In genomic region chr15:68442041-68442440, GRCh38 we compare ENCODE assay signal across 26 cellular contexts. TPM values are rescaled to one million over a fixed set of nuclear protein-coding genes. Genes with fewer than 3 reads are reported as not detected.
DNase-seq lines count a peak whose midpoint lies in the region; ATAC-seq, FAIRE-seq and TF ChIP-seq lines count a peak whose summit lies in the region.
"Had no signal": no experiment of that assay in that cellular context is flagged by ENCODE, and none has a peak within 500 bp of the region (broad histone marks: within the 10 kb centered on the region; RNA-seq: fewer than 3 reads in every experiment).

No MANE protein-coding gene starts in this region.

- H3K4me1 Mint-ChIP-seq in activated CD8-positive, alpha-beta memory T cell treated with anti-CD3 and anti-CD28 coated beads, Interleukin-2, amount 10 ng/mL, durations not matched to agents 7 days and 5 days: no peaks in the 10 kb centered on the region
- H3K4me1 Mint-ChIP-seq in astrocyte (ENCODE audit: low read depth, unreplicated experiment): peaks cover 24% of the 10 kb centered on the region
- no peaks in the 10 kb centered on the region for H3K4me1 Mint-ChIP-seq in activated naive CD4-positive, alpha-beta T cell treated with anti-CD3 and anti-CD28 coated beads for 36 hours (ENCODE audit: low read depth)
- H3K4me1 Mint-ChIP-seq: activated naive CD8-positive, alpha-beta T cell treated with anti-CD3 and anti-CD28 coated beads for 36 hours; activated T-helper 17 cell treated with anti-CD3 and anti-CD28 coated beads, Interleukin-2, amount 50 U/mL, for 72 hours had no signal

- H3K4me3 ChIP-seq in astrocyte (ENCODE audit: insufficient read depth, low read depth, low read length) (no peak overlapping the region), lower leg skin (ENCODE audit: low read depth, poor library complexity, severe bottlenecking) (no peak overlapping the region)
- H3K4me3 ChIP-seq: BLaER1 treated with 17β-estradiol and CSF1 and Interleukin-3, amounts not matched to agents 10 nM and 100 nM; gastroesophageal sphincter; stomach had no signal

- CTCF ChIA-PET in activated CD8-positive, alpha-beta memory T cell treated with anti-CD3 and anti-CD28 coated beads, Interleukin-2, amount 10 ng/mL, durations not matched to agents 7 days and 5 days (lab: Charles Lee): no interaction called here
- CTCF ChIA-PET in activated naive CD4-positive, alpha-beta T cell treated with anti-CD3 and anti-CD28 coated beads for 36 hours (lab: Charles Lee): no interaction called here

- no peak overlapping the region for H2AFZ ChIP-seq in astrocyte (ENCODE audit: low read depth, low read length)

- WGBS in lower leg skin, 2 donors: 74 to 76% methylated on average over 4 of the region's 4 CpGs

- H3K9me3 ChIP-seq in astrocyte (ENCODE audit: insufficient read depth, low read depth, low read length): peaks cover 5% of the 10 kb centered on the region
- H3K9me3 ChIP-seq: gastroesophageal sphincter, stomach had no signal

- TF ChIP-seq CTCF in astrocyte (IDR thresholded peaks at IDR 0.05; ENCODE audit: insufficient read depth, low read depth, low read length) (no peak), lower leg skin (IDR thresholded peaks at IDR 0.05) (no peak)

- H3K27ac ChIP-seq in astrocyte (ENCODE audit: low read depth, low read length): no peak overlapping the region
- H3K27ac ChIP-seq: BLaER1 treated with 17β-estradiol and CSF1 and Interleukin-3, amounts not matched to agents 10 nM and 100 nM had no signal

- H3K36me3 ChIP-seq in astrocyte (ENCODE audit: insufficient read depth, low read length): no peaks in the 10 kb centered on the region
- H3K36me3 ChIP-seq: BLaER1 treated with 17β-estradiol and CSF1 and Interleukin-3, amounts not matched to agents 10 nM and 100 nM; gastroesophageal sphincter; stomach had no signal

- TF ChIP-seq POLR2A in lower leg skin (IDR thresholded peaks at IDR 0.05): no peak

- peak; percentile 20 for FAIRE-seq in astrocyte (lab: Jason Lieb, UNC)
- FAIRE-seq in urothelium cell line (lab: Jason Lieb, UNC): no peak
- FAIRE-seq: D721Med, TTC549 had no signal

- peaks cover 88% of the 10 kb centered on the region for H3K27me3 Mint-ChIP-seq in activated CD8-positive, alpha-beta memory T cell treated with anti-CD3 and anti-CD28 coated beads, Interleukin-2, amount 10 ng/mL, durations not matched to agents 7 days and 5 days
- peaks cover 14% of the 10 kb centered on the region for H3K27me3 Mint-ChIP-seq in astrocyte (ENCODE audit: low read depth, unreplicated experiment)
- H3K27me3 Mint-ChIP-seq in activated naive CD4-positive, alpha-beta T cell treated with anti-CD3 and anti-CD28 coated beads for 36 hours (ENCODE audit: low read depth): peaks cover 50% of the 10 kb centered on the region

- DNase-seq in activated CD8-positive, alpha-beta memory T cell treated with anti-CD3 and anti-CD28 coated beads, Interleukin-2, amount 10 ng/mL, durations not matched to agents 7 days and 5 days: peak; percentile 38
- no peak for DNase-seq in activated CD8-positive, alpha-beta memory T cell treated with anti-CD3 and anti-CD28 coated beads, Interleukin-2, amount 50 U/mL, for 48 hours
- DNase-seq in astrocyte (ENCODE audit: low read depth) (no peak), lower leg skin (ENCODE audit: low spot score in 2 of 2) (peak; percentile 48 to 95), urothelium cell line (ENCODE audit: low spot score) (peak; percentile 0), SIG-M5 treated with dmso at 0.1 percent for 504 hours (lab: John Stamatoyannopoulos, UW; ENCODE audit: unreplicated experiment) (no peak)
- no peak for DNase-seq in activated naive CD4-positive, alpha-beta T cell treated with anti-CD3 and anti-CD28 coated beads for 36 hours
- DNase-seq: activated CD4-positive, alpha-beta T cell treated with anti-CD3 and anti-CD28 coated beads for 4 hours; activated naive CD8-positive, alpha-beta T cell treated with anti-CD3 and anti-CD28 coated beads for 36 hours; cerebellar nuclear complex; hypothalamus; mammary epithelial cell; NCI-H146; NCI-H2171; NCI-H69; stimulated activated CD4-positive, alpha-beta T cell treated with anti-CD3 and anti-CD28 coated beads, Interleukin-4, amount 100 ng/mL, for 4 hours; stomach; T-helper 1 cell; trophoblast cell had no signal

- H3K4me2 ChIP-seq in astrocyte (ENCODE audit: low read length): no peak overlapping the region
- H3K4me2 ChIP-seq: BLaER1 treated with 17β-estradiol and CSF1 and Interleukin-3, amounts not matched to agents 10 nM and 100 nM had no signal

- peaks cover 12% of the 10 kb centered on the region for H3K27me3 ChIP-seq in astrocyte (ENCODE audit: insufficient read depth, low read length)
- H3K27me3 ChIP-seq: BLaER1 treated with 17β-estradiol and CSF1 and Interleukin-3, amounts not matched to agents 10 nM and 100 nM had no signal

- ATAC-seq in activated CD8-positive, alpha-beta memory T cell treated with anti-CD3 and anti-CD28 coated beads, Interleukin-2, amount 10 ng/mL, durations not matched to agents 7 days and 5 days: no peak
- no peak for ATAC-seq in GM18511 (IDR thresholded peaks at IDR 0.05; ENCODE audit: unreplicated experiment)
- ATAC-seq: activated T-helper 17 cell treated with anti-CD3 and anti-CD28 coated beads, Interleukin-2, amount 50 U/mL, for 72 hours; gastroesophageal sphincter; HCT116 had no signal

- H3K4me3 Mint-ChIP-seq in activated CD8-positive, alpha-beta memory T cell treated with anti-CD3 and anti-CD28 coated beads, Interleukin-2, amount 10 ng/mL, durations not matched to agents 7 days and 5 days: no peak overlapping the region
- no peak overlapping the region for H3K4me3 Mint-ChIP-seq in astrocyte (ENCODE audit: unreplicated experiment)
- no peak overlapping the region for H3K4me3 Mint-ChIP-seq in activated naive CD4-positive, alpha-beta T cell treated with anti-CD3 and anti-CD28 coated beads for 36 hours
- H3K4me3 Mint-ChIP-seq: activated naive CD8-positive, alpha-beta T cell treated with anti-CD3 and anti-CD28 coated beads for 36 hours; activated T-helper 17 cell treated with anti-CD3 and anti-CD28 coated beads, Interleukin-2, amount 50 U/mL, for 72 hours had no signal

- no peak overlapping the region for H3K27ac Mint-ChIP-seq in activated CD8-positive, alpha-beta memory T cell treated with anti-CD3 and anti-CD28 coated beads, Interleukin-2, amount 10 ng/mL, durations not matched to agents 7 days and 5 days
- H3K27ac Mint-ChIP-seq in astrocyte (ENCODE audit: unreplicated experiment): no peak overlapping the region
- no peak overlapping the region for H3K27ac Mint-ChIP-seq in activated naive CD4-positive, alpha-beta T cell treated with anti-CD3 and anti-CD28 coated beads for 36 hours
- H3K27ac Mint-ChIP-seq: activated naive CD8-positive, alpha-beta T cell treated with anti-CD3 and anti-CD28 coated beads for 36 hours; activated T-helper 17 cell treated with anti-CD3 and anti-CD28 coated beads, Interleukin-2, amount 50 U/mL, for 72 hours had no signal

- H3K9ac ChIP-seq in astrocyte (ENCODE audit: low read length): no peak overlapping the region
- H3K9ac ChIP-seq: BLaER1 treated with 17β-estradiol and CSF1 and Interleukin-3, amounts not matched to agents 10 nM and 100 nM had no signal

- peaks cover 7% of the 10 kb centered on the region for H3K4me1 ChIP-seq in astrocyte (ENCODE audit: insufficient read depth, low read length)
- H3K4me1 ChIP-seq: gastroesophageal sphincter, stomach had no signal

- no peaks in the 10 kb centered on the region for H3K79me2 ChIP-seq in astrocyte (ENCODE audit: insufficient read depth, low read length)

- intact Hi-C loops in lower leg skin (cut with DNase I; ENCODE audit: low total_unique reads): no loop called here
- intact Hi-C loops in activated naive CD4-positive, alpha-beta T cell treated with anti-CD3 and anti-CD28 coated beads for 36 hours (cut with micrococcal nuclease): no loop called here

- H3K36me3 Mint-ChIP-seq in activated CD8-positive, alpha-beta memory T cell treated with anti-CD3 and anti-CD28 coated beads, Interleukin-2, amount 10 ng/mL, durations not matched to agents 7 days and 5 days: no peaks in the 10 kb centered on the region
- no peaks in the 10 kb centered on the region for H3K36me3 Mint-ChIP-seq in astrocyte (ENCODE audit: low read depth, unreplicated experiment)
- H3K36me3 Mint-ChIP-seq in activated naive CD4-positive, alpha-beta T cell treated with anti-CD3 and anti-CD28 coated beads for 36 hours (ENCODE audit: low read depth): no peaks in the 10 kb centered on the region
- H3K36me3 Mint-ChIP-seq: activated naive CD8-positive, alpha-beta T cell treated with anti-CD3 and anti-CD28 coated beads for 36 hours had no signal

- H3K9me3 Mint-ChIP-seq in activated CD8-positive, alpha-beta memory T cell treated with anti-CD3 and anti-CD28 coated beads, Interleukin-2, amount 10 ng/mL, durations not matched to agents 7 days and 5 days (ENCODE audit: low read depth): no peaks in the 10 kb centered on the region
- H3K9me3 Mint-ChIP-seq in astrocyte (ENCODE audit: unreplicated experiment): no peaks in the 10 kb centered on the region
- no peaks in the 10 kb centered on the region for H3K9me3 Mint-ChIP-seq in activated naive CD4-positive, alpha-beta T cell treated with anti-CD3 and anti-CD28 coated beads for 36 hours
- H3K9me3 Mint-ChIP-seq: activated naive CD8-positive, alpha-beta T cell treated with anti-CD3 and anti-CD28 coated beads for 36 hours; activated T-helper 17 cell treated with anti-CD3 and anti-CD28 coated beads, Interleukin-2, amount 50 U/mL, for 72 hours had no signal

- no peaks in the 10 kb centered on the region for H4K20me1 ChIP-seq in astrocyte (ENCODE audit: insufficient read depth, low read length)
- H4K20me1 ChIP-seq: BLaER1 treated with 17β-estradiol and CSF1 and Interleukin-3, amounts not matched to agents 10 nM and 100 nM had no signal

RNA-seq across cellular contexts. Expression of gene ITGA11, which starts 10.1 kb away (rescaled TPM):
- total RNA-seq in activated CD8-positive, alpha-beta memory T cell treated with anti-CD3 and anti-CD28 coated beads, Interleukin-2, amount 10 ng/mL, durations not matched to agents 7 days and 5 days: under 1 TPM in 1 of 2 experiments, not detected in 1; 0.02 TPM
- total RNA-seq in astrocyte (193 and 369 TPM in 2 replicates), lower leg skin (1 to 10 TPM in 2 of 4 donors, under 1 TPM in 2; 0.51 to 3.5 (median 2.0) TPM)
- total RNA-seq in activated naive CD4-positive, alpha-beta T cell treated with anti-CD3 and anti-CD28 coated beads for 36 hours: under 1 TPM; 0.02 to 0.12 TPM

Comparison
In these comparisons a context has a peak if more than half of its experiments do, and no peak if none do; other contexts are left out.
1. DNase-seq: peak in activated CD8-positive, alpha-beta memory T cell treated with anti-CD3 and anti-CD28 coated beads, Interleukin-2, amount 10 ng/mL, durations not matched to agents 7 days and 5 days (single experiment), lower leg skin (2 of 2) and urothelium cell line (single experiment); none in activated CD8-positive, alpha-beta memory T cell treated with anti-CD3 and anti-CD28 coated beads, Interleukin-2, amount 50 U/mL, for 48 hours (single experiment), astrocyte (single experiment), SIG-M5 treated with dmso at 0.1 percent for 504 hours (single experiment) and activated naive CD4-positive, alpha-beta T cell treated with anti-CD3 and anti-CD28 coated beads for 36 hours (single experiment).
2. RNA of gene ITGA11, which starts 10.1 kb away (total RNA-seq): 193 to 369 TPM in astrocyte; 0.51 to 3.5 TPM in lower leg skin, 0.02 to 0.12 TPM in activated naive CD4-positive, alpha-beta T cell treated with anti-CD3 and anti-CD28 coated beads for 36 hours and 0.02 TPM in activated CD8-positive, alpha-beta memory T cell treated with anti-CD3 and anti-CD28 coated beads, Interleukin-2, amount 10 ng/mL, durations not matched to agents 7 days and 5 days; every median in the first group is over 10 times any median in the second.